ENCODE assay signal across 8 cellular contexts in the genomic region with DNA sequence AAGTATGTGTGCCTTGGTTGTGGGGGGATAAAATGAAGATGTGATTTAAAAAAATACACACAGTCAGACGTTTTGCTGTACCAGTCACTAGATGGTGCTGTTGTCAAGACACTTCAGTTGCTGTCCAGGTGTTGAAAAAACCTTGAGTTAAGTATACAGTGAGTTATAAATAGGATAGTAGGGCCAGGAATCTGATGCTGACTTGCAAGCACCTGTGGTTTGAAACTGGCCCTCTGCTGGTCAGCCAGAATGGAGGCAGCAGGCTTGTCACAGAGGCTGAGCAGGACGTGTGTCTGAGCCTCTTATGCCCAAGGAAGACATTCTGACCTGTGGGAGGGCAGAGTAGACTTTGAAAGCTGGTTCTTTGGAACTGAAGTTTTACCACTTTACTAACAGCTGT. TPM values are rescaled to one million over a fixed set of nuclear protein-coding genes. Genes with fewer than 3 reads are reported as not detected.
DNase-seq lines count a peak whose midpoint lies in the region; ATAC-seq and TF ChIP-seq lines count a peak whose summit lies in the region.

No MANE protein-coding gene starts in this region.

- H3K4me1 ChIP-seq in MM.1S (ENCODE audit: low read length) (peaks cover 11% of the 10 kb centered on the region), RWPE2 (ENCODE audit: insufficient read depth, poor library complexity, severe bottlenecking) (no peaks in the 10 kb centered on the region), left lung (no peaks in the 10 kb centered on the region)

- no peak for TF ChIP-seq POLR2A in GM18505 (IDR thresholded peaks at IDR 0.05; ENCODE audit: borderline replicate concordance, extremely low read depth, insufficient read depth, insufficient read length)

- no peaks in the 10 kb centered on the region for H3K27me3 ChIP-seq in MM.1S (replicated peaks; ENCODE audit: insufficient read depth, low read length)
- H3K27me3 ChIP-seq in RWPE2 (ENCODE audit: insufficient read depth, poor library complexity, severe bottlenecking): no peaks in the 10 kb centered on the region
- H3K27me3 ChIP-seq in left lung: no peaks in the 10 kb centered on the region

- DNase-seq in AG09309 (ENCODE audit: low read depth) (peak; percentile 17), MM.1S (peak; percentile 97), RWPE2 (ENCODE audit: low spot score) (no peak), cerebellum (ENCODE audit: low spot score) (peak; percentile 10), left lung (peak in 1 of 2 donors; percentile 40)

- peak; percentile 67 for ATAC-seq in RWPE2 (ENCODE audit: low read depth)
- peak; percentile 98 for ATAC-seq in left lung
- no peak for ATAC-seq in GM18505 (IDR thresholded peaks at IDR 0.05; ENCODE audit: unreplicated experiment)
- ATAC-seq in HG03460 (IDR thresholded peaks at IDR 0.05; ENCODE audit: unreplicated experiment): no peak

- H3K9me3 ChIP-seq in MM.1S (replicated peaks; ENCODE audit: insufficient read depth, low read length) (no peaks in the 10 kb centered on the region), RWPE2 (ENCODE audit: severe bottlenecking) (no peaks in the 10 kb centered on the region), left lung (no peaks in the 10 kb centered on the region)

- TF ChIP-seq CTCF in AG09309 (IDR thresholded peaks at IDR 0.05; ENCODE audit: control insufficient read depth, insufficient read depth, low read depth, low read length, missing control alignments) (peak; percentile 66), GM12875 (IDR thresholded peaks at IDR 0.05; ENCODE audit: borderline replicate concordance, insufficient read depth, low read depth, low read length) (peak; percentile 57; the same call in 1 of the 2 replicates), MM.1S (IDR thresholded peaks at IDR 0.05; ENCODE audit: low read length) (peak; percentile 95), RWPE2 (IDR thresholded peaks at IDR 0.05; ENCODE audit: poor library complexity, severe bottlenecking) (peak; percentile 73), left lung (IDR thresholded peaks at IDR 0.05) (peak; percentile 41 to 49)

- no peaks in the 10 kb centered on the region for H3K9me2 ChIP-seq in MM.1S (replicated peaks; ENCODE audit: insufficient read depth, low read length)

- H3K79me2 ChIP-seq in MM.1S (ENCODE audit: low read length): no peaks in the 10 kb centered on the region

- H3K4me3 ChIP-seq in AG09309 (ENCODE audit: control insufficient read depth, low read depth, low read length): no peak overlapping the region
- no peak overlapping the region for H3K4me3 ChIP-seq in GM12875 (ENCODE audit: low read depth, low read length)
- no peak overlapping the region for H3K4me3 ChIP-seq in MM.1S (ENCODE audit: low read length)
- H3K4me3 ChIP-seq in RWPE2 (ENCODE audit: severe bottlenecking): no peak overlapping the region
- H3K4me3 ChIP-seq in left lung: no peak overlapping the region

- 0 out of 2 replicates have a peak overlapping the region, but pooled peaks have one; percentile 17 for H3K4me2 ChIP-seq in MM.1S (ENCODE audit: low read depth, low read length)

- peak overlapping the region; percentile 20; the same call in 1 of the 2 replicates for H2AFZ ChIP-seq in MM.1S (ENCODE audit: low read length)

- 0 out of 2 replicates have a peak, but pooled peaks cover 5% of the 10 kb centered on the region for H3F3A ChIP-seq in MM.1S (ENCODE audit: insufficient read depth, low read length)

- H4K20me1 ChIP-seq in MM.1S (ENCODE audit: insufficient read depth, low read length): no peaks in the 10 kb centered on the region

- H3K36me3 ChIP-seq in MM.1S (replicated peaks; ENCODE audit: insufficient read depth, low read length) (no peaks in the 10 kb centered on the region), RWPE2 (ENCODE audit: low read depth) (peaks cover 40% of the 10 kb centered on the region), left lung (peaks cover 0 to 84% of the 10 kb centered on the region in 2 donors)

- peak overlapping the region; percentile 17; the same call in 1 of the 2 replicates for H3K27ac ChIP-seq in MM.1S (ENCODE audit: low read length)
- no peak overlapping the region for H3K27ac ChIP-seq in RWPE2 (ENCODE audit: poor library complexity, severe bottlenecking)
- no peak overlapping the region for H3K27ac ChIP-seq in left lung

- H3K9ac ChIP-seq in MM.1S (ENCODE audit: low read length): peak overlapping the region; percentile 16; the same call in 1 of the 2 replicates

- intact Hi-C loops in left lung (cut with DNase I): no loop called here

RNA-seq across cellular contexts. Expression of a gene that starts 27.8 kb away (rescaled TPM):
- 17.7 TPM for total RNA-seq in cerebellum
- total RNA-seq in left lung: 10 to 100 TPM; 11.8 to 15.7 TPM

RNA-seq across cellular contexts. Expression of a gene that starts 51.4 kb away (rescaled TPM):
- 38.0 TPM for total RNA-seq in cerebellum
- 10 to 100 TPM; 36.1 to 36.7 TPM for total RNA-seq in left lung

Comparison
In these comparisons a context has a peak if more than half of its experiments do, and no peak if none do; other contexts are left out.
1. CTCF ChIP-seq: peak in every context shown above with its lines; median percentile 95 in MM.1S; 73 in RWPE2; 66 in AG09309; 57 in GM12875; 45 in left lung.
2. ATAC-seq: peak in RWPE2 (single experiment) and left lung (single experiment); none in GM18505 (single experiment) and HG03460 (single experiment).